Comparison of ENCODE assay signal across 1 cellular context in genomic region chr2:20916604-20917286, GRCh38.
TF ChIP-seq lines count a peak whose summit lies in the region.

No MANE protein-coding gene starts in this region.

TF ChIP-seq in GM12878, 131 proteins besides CTCF, POLR2A, EP300 and RAD21 (continued from another document):
- TF ChIP-seq, protein P1, sequence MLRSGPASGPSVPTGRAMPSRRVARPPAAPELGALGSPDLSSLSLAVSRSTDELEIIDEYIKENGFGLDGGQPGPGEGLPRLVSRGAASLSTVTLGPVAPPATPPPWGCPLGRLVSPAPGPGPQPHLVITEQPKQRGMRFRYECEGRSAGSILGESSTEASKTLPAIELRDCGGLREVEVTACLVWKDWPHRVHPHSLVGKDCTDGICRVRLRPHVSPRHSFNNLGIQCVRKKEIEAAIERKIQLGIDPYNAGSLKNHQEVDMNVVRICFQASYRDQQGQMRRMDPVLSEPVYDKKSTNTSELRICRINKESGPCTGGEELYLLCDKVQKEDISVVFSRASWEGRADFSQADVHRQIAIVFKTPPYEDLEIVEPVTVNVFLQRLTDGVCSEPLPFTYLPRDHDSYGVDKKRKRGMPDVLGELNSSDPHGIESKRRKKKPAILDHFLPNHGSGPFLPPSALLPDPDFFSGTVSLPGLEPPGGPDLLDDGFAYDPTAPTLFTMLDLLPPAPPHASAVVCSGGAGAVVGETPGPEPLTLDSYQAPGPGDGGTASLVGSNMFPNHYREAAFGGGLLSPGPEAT (IDR thresholded peaks at IDR 0.05; ENCODE audit: low read depth): no peak
- TF ChIP-seq, protein P2, sequence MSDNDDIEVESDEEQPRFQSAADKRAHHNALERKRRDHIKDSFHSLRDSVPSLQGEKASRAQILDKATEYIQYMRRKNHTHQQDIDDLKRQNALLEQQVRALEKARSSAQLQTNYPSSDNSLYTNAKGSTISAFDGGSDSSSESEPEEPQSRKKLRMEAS (IDR thresholded peaks at IDR 0.05; ENCODE audit: low read depth, low read length): no peak
- TF ChIP-seq, protein P3, sequence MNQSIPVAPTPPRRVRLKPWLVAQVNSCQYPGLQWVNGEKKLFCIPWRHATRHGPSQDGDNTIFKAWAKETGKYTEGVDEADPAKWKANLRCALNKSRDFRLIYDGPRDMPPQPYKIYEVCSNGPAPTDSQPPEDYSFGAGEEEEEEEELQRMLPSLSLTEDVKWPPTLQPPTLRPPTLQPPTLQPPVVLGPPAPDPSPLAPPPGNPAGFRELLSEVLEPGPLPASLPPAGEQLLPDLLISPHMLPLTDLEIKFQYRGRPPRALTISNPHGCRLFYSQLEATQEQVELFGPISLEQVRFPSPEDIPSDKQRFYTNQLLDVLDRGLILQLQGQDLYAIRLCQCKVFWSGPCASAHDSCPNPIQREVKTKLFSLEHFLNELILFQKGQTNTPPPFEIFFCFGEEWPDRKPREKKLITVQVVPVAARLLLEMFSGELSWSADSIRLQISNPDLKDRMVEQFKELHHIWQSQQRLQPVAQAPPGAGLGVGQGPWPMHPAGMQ (IDR thresholded peaks at IDR 0.05; ENCODE audit: borderline replicate concordance): no peak
- TF ChIP-seq FOXM1 (IDR thresholded peaks at IDR 0.05; ENCODE audit: low read depth, low read length) (no peak), SUPT20H (IDR thresholded peaks at IDR 0.05; ENCODE audit: borderline replicate concordance, control insufficient read depth, low read depth, low read length) (no peak)
